Comparison of ENCODE assay signal across 15 cellular contexts in the genomic region with DNA sequence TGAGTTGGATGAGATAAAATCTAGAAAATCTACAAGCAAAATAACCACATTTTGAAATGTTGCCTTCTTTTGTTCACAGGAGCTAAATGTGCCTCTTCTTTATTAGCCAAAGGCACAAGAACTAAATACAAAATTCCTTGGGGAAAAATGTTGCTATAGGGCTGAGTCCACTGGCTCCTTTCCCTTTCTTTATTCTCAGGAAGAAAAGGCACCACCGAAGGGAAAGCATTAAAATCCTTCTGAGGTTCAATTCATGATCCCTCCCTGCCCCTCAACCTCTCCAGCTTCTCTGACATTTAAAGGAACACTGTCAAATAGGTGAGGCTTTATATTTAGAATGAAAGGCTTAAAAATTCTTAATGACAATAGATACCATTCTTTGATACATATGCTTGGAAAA.
DNase-seq lines count a peak whose midpoint lies in the region; ATAC-seq, FAIRE-seq and TF ChIP-seq lines count a peak whose summit lies in the region.
"Had no signal": no experiment of that assay in that cellular context is flagged by ENCODE, and none has a peak within 500 bp of the region (broad histone marks: within the 10 kb centered on the region; RNA-seq: fewer than 3 reads in every experiment).

No MANE protein-coding gene starts in this region.

- no peak for ATAC-seq in activated T-cell treated with anti-CD3 and anti-CD28 coated beads, Interleukin-2, amount 50 U/mL, for 72 hours (replicated peaks in 1 of 2)
- ATAC-seq in WTC11 (no peak), left lobe of liver (no peak)

- FAIRE-seq in GM19239 (lab: Jason Lieb, UNC), result no peak

- DNase-seq in activated T-cell treated with anti-CD3 and anti-CD28 coated beads, Interleukin-2, amount 50 U/mL, for 72 hours, result no peak
- no peak for DNase-seq in activated T-cell treated with anti-CD3 and anti-CD28 coated beads for 4 hours
- no peak for DNase-seq in WTC11 (ENCODE audit: low spot score)
- DNase-seq in ureter (ENCODE audit: low spot score), result no peak
- no peak for DNase-seq in left lobe of liver (ENCODE audit: low spot score)
- DNase-seq in GM19239 (ENCODE audit: insufficient read length, low spot score), result no peak
- DNase-seq: activated CD4-positive, alpha-beta T cell treated with anti-CD3 and anti-CD28 coated beads, Interleukin-2, amount 50 U/mL, for 48 hours; HCEC 1CT; KG1; NCI-H2029; NK-92 treated with Interleukin-12 subunit alpha and Interleukin-12 subunit beta, amount 100 ng/mL, for 24 hours; stimulated activated CD4-positive, alpha-beta T cell treated with anti-CD3 and anti-CD28 coated beads, Interleukin-15, amount 100 ng/mL, for 24 hours had no signal

- peaks cover 18 to 19% of the 10 kb centered on the region in 2 donors for H3K36me3 Mint-ChIP-seq in activated T-cell treated with anti-CD3 and anti-CD28 coated beads, Interleukin-2, amount 50 U/mL, for 72 hours (ENCODE audit: insufficient read depth in 2 of 2)
- H3K36me3 Mint-ChIP-seq in WTC11, result peaks cover 5% of the 10 kb centered on the region

- H3K27me3 Mint-ChIP-seq in activated T-cell treated with anti-CD3 and anti-CD28 coated beads, Interleukin-2, amount 50 U/mL, for 72 hours (ENCODE audit: low read depth), result no peaks in the 10 kb centered on the region
- H3K27me3 Mint-ChIP-seq in WTC11 (ENCODE audit: low read depth), result no peaks in the 10 kb centered on the region

- peak overlapping the region; percentile 60 to 74 for H3K4me3 Mint-ChIP-seq in activated T-cell treated with anti-CD3 and anti-CD28 coated beads, Interleukin-2, amount 50 U/mL, for 72 hours
- H3K4me3 Mint-ChIP-seq in WTC11, result no peak overlapping the region

- H3K27me3 ChIP-seq in endocrine pancreas (ENCODE audit: control insufficient read depth, insufficient read depth, low read length), result no peaks in the 10 kb centered on the region
- H3K27me3 ChIP-seq in subcutaneous abdominal adipose tissue (ENCODE audit: control insufficient read depth in 5 of 5, insufficient read depth in 4 of 5, low read length in 5 of 5), result no peaks in the 10 kb centered on the region

- peaks cover 13% of the 10 kb centered on the region for H3K4me1 ChIP-seq in endocrine pancreas (ENCODE audit: control insufficient read depth, insufficient read depth, low read length)
- H3K4me1 ChIP-seq in subcutaneous abdominal adipose tissue (ENCODE audit: control insufficient read depth in 5 of 5, insufficient read depth in 5 of 5, low read length in 5 of 5), result peaks cover 0 to 40% (median 27%) of the 10 kb centered on the region in 5 donors

- H3K36me3 ChIP-seq in endocrine pancreas (ENCODE audit: control insufficient read depth, insufficient read depth, low read length) (no peaks in the 10 kb centered on the region), subcutaneous abdominal adipose tissue (ENCODE audit: control insufficient read depth in 5 of 5, insufficient read depth in 5 of 5, low read length in 5 of 5) (no peaks in the 10 kb centered on the region)

- peak overlapping the region; percentile 95 for H3K27ac Mint-ChIP-seq in activated T-cell treated with anti-CD3 and anti-CD28 coated beads, Interleukin-2, amount 50 U/mL, for 72 hours
- peak overlapping the region; percentile 58; the same call in 1 of the 2 replicates for H3K27ac Mint-ChIP-seq in WTC11

- H3K4me1 Mint-ChIP-seq in activated T-cell treated with anti-CD3 and anti-CD28 coated beads, Interleukin-2, amount 50 U/mL, for 72 hours (ENCODE audit: low read depth), result peaks cover 99% of the 10 kb centered on the region
- peaks cover 71% of the 10 kb centered on the region for H3K4me1 Mint-ChIP-seq in WTC11

- H3K27ac ChIP-seq in subcutaneous abdominal adipose tissue (ENCODE audit: low read depth, low read length), result peak overlapping the region; percentile 45
- H3K27ac ChIP-seq: parathyroid adenoma had no signal

- H3K9me3 Mint-ChIP-seq in activated T-cell treated with anti-CD3 and anti-CD28 coated beads, Interleukin-2, amount 50 U/mL, for 72 hours, result peaks cover 1 to 5% of the 10 kb centered on the region in 2 donors
- peaks cover 14% of the 10 kb centered on the region; the same call in 1 of the 2 replicates for H3K9me3 Mint-ChIP-seq in WTC11

- peak overlapping the region; percentile 27 for H3K4me3 ChIP-seq in endocrine pancreas (ENCODE audit: control insufficient read depth, insufficient read depth, low read length)
- no peak overlapping the region for H3K4me3 ChIP-seq in subcutaneous abdominal adipose tissue (ENCODE audit: low read depth in 1 of 5, low read length in 5 of 5)

- H3K9ac ChIP-seq in endocrine pancreas (ENCODE audit: control insufficient read depth, insufficient read depth, low read length) (no peak overlapping the region), subcutaneous abdominal adipose tissue (ENCODE audit: low read length in 5 of 5) (no peak overlapping the region)
- H3K9ac ChIP-seq: parathyroid adenoma had no signal

- CTCF ChIA-PET in WTC11 (lab: Charles Lee), result interaction anchor here (0.8 to 2.1 kb wide), 3 partner anchors 140 to 359 kb away, joined by 3 to 11 read pairs (median 3); partner anchors contain the start of gene MAML2

- no peaks in the 10 kb centered on the region for H3K9me3 ChIP-seq in endocrine pancreas (ENCODE audit: control insufficient read depth, low read length)
- H3K9me3 ChIP-seq in subcutaneous abdominal adipose tissue (ENCODE audit: control insufficient read depth in 5 of 5, low read length in 5 of 5), result no peaks in the 10 kb centered on the region

- TF ChIP-seq CTCF in WTC11 (IDR thresholded peaks at IDR 0.05), result no peak

- POLR2A ChIA-PET in WTC11 (lab: Charles Lee), result no interaction called here

TF ChIP-seq in WTC11, 78 proteins besides CTCF, POLR2A, EP300 and RAD21 (continues in another document):
- TF ChIP-seq AFF4 (CRISPR knock-in tag; IDR thresholded peaks at IDR 0.05; ENCODE audit: borderline replicate concordance), result no peak
- TF ChIP-seq SMAD4 (CRISPR knock-in tag; IDR thresholded peaks at IDR 0.05), result no peak
- TF ChIP-seq ERG (CRISPR knock-in tag; IDR thresholded peaks at IDR 0.05), result no peak
- TF ChIP-seq TP53 (CRISPR knock-in tag; IDR thresholded peaks at IDR 0.05), result no peak
- TF ChIP-seq USF2 (CRISPR knock-in tag; IDR thresholded peaks at IDR 0.05), result no peak
- TF ChIP-seq E2F1 (CRISPR knock-in tag; IDR thresholded peaks at IDR 0.05), result no peak
- no peak for TF ChIP-seq ZNF219 (CRISPR knock-in tag; IDR thresholded peaks at IDR 0.05; ENCODE audit: borderline replicate concordance)
- no peak for TF ChIP-seq ETV6 (CRISPR knock-in tag; IDR thresholded peaks at IDR 0.05)
- no peak for TF ChIP-seq GRHL2 (CRISPR knock-in tag; IDR thresholded peaks at IDR 0.05; ENCODE audit: insufficient replicate concordance, severe bottlenecking)
- no peak for TF ChIP-seq NFE2L1 (CRISPR knock-in tag; IDR thresholded peaks at IDR 0.05)
